ENCODE assay signal across 1 cellular context in the genomic region with DNA sequence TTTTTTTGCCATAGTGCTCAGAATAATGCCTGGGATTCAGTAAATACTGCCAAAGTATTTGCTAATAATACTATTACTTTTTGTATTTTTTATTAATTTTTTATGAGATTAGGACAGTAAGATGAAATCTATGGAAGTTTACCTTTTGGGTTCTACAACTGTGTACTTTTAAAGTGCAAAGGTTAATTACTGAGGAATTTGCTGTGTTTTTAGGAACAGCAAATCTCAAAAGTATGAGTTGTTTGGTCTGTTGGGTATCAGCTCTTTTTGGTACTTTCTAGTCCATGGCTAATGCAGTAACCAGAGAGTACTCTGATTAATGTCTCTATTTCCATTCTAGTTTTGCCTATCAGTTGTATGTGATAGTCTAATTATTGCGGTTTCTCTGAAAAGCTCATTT.
TF ChIP-seq lines count a peak whose summit lies in the region.

No MANE protein-coding gene starts in this region.

TF ChIP-seq in WTC11, 78 proteins besides CTCF, POLR2A, EP300 and RAD21 (continued from another document):
- TF ChIP-seq, protein P1, sequence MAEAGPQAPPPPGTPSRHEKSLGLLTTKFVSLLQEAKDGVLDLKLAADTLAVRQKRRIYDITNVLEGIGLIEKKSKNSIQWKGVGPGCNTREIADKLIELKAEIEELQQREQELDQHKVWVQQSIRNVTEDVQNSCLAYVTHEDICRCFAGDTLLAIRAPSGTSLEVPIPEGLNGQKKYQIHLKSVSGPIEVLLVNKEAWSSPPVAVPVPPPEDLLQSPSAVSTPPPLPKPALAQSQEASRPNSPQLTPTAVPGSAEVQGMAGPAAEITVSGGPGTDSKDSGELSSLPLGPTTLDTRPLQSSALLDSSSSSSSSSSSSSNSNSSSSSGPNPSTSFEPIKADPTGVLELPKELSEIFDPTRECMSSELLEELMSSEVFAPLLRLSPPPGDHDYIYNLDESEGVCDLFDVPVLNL (CRISPR knock-in tag; IDR thresholded peaks at IDR 0.05; ENCODE audit: borderline replicate concordance, low read depth) = no peak
- no peak for TF ChIP-seq FOXJ3 (CRISPR knock-in tag; IDR thresholded peaks at IDR 0.05; ENCODE audit: borderline replicate concordance)
- TF ChIP-seq, protein P2, sequence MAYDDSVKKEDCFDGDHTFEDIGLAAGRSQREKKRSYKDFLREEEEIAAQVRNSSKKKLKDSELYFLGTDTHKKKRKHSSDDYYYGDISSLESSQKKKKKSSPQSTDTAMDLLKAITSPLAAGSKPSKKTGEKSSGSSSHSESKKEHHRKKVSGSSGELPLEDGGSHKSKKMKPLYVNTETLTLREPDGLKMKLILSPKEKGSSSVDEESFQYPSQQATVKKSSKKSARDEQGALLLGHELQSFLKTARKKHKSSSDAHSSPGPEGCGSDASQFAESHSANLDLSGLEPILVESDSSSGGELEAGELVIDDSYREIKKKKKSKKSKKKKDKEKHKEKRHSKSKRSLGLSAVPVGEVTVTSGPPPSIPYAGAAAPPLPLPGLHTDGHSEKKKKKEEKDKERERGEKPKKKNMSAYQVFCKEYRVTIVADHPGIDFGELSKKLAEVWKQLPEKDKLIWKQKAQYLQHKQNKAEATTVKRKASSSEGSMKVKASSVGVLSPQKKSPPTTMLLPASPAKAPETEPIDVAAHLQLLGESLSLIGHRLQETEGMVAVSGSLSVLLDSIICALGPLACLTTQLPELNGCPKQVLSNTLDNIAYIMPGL (CRISPR knock-in tag; IDR thresholded peaks at IDR 0.05) = no peak
